In genomic region chr1:169484683-169485426, GRCh38 we compare ENCODE assay signal across 1 cellular context.
A peak's percentile ranks its signal among the peaks of the same experiment; 100 is the strongest.
TF ChIP-seq lines count a peak whose summit lies in the region.

No MANE protein-coding gene starts in this region.

TF ChIP-seq in HepG2, 621 proteins besides CTCF, POLR2A, EP300 and RAD21 (continued from another document and continues in another):
- no peak for TF ChIP-seq GMEB1 (CRISPR knock-in tag; IDR thresholded peaks at IDR 0.05; ENCODE audit: borderline replicate concordance)
- TF ChIP-seq CHCHD3 (CRISPR knock-in tag; IDR thresholded peaks at IDR 0.05) = no peak
- no peak for TF ChIP-seq ZNF549 (CRISPR knock-in tag; IDR thresholded peaks at IDR 0.05)
- TF ChIP-seq SP2 (CRISPR knock-in tag; IDR thresholded peaks at IDR 0.05) = no peak
- TF ChIP-seq KDM6A (CRISPR knock-in tag; IDR thresholded peaks at IDR 0.05; ENCODE audit: low read depth) = 0 out of 2 replicates have a peak, but pooled peaks have one; percentile 54
- TF ChIP-seq SMARCC2 (IDR thresholded peaks at IDR 0.05) = no peak
- no peak for TF ChIP-seq HOXA9 (CRISPR knock-in tag; IDR thresholded peaks at IDR 0.05; ENCODE audit: borderline replicate concordance)
- no peak for TF ChIP-seq ZNF781 (CRISPR knock-in tag; IDR thresholded peaks at IDR 0.05; ENCODE audit: borderline replicate concordance, not compliant biosample characterization)
- TF ChIP-seq ZNF3 (CRISPR knock-in tag; IDR thresholded peaks at IDR 0.05) = peak; percentile 49; the same call in 1 of the 2 replicates
- no peak for TF ChIP-seq TBP (CRISPR knock-in tag; IDR thresholded peaks at IDR 0.05)
- TF ChIP-seq AGO1 (IDR thresholded peaks at IDR 0.05; ENCODE audit: low read depth, low read length, poor library complexity, severe bottlenecking) = no peak
- no peak for TF ChIP-seq DZIP1 (CRISPR knock-in tag; IDR thresholded peaks at IDR 0.05)
- TF ChIP-seq HHEX (CRISPR knock-in tag; IDR thresholded peaks at IDR 0.05) = no peak
- TF ChIP-seq ZBTB25 (CRISPR knock-in tag; IDR thresholded peaks at IDR 0.05) = no peak; the same call in 1 of the 2 replicates
- no peak for TF ChIP-seq PCBP2 (optimal IDR thresholded peaks at IDR 0.05; ENCODE audit: low read depth, low read length, poor library complexity, severe bottlenecking)
- TF ChIP-seq HNRNPH1 (optimal IDR thresholded peaks at IDR 0.05; ENCODE audit: low read depth, low read length) = no peak
- no peak; the same call in 1 of the 2 replicates for TF ChIP-seq ZNF687 (CRISPR knock-in tag; IDR thresholded peaks at IDR 0.05)
- 0 out of 2 replicates have a peak, but pooled peaks have one; percentile 41 for TF ChIP-seq PHF8 (CRISPR knock-in tag; IDR thresholded peaks at IDR 0.05)
- no peak; a peak in 1 of 4 replicates for TF ChIP-seq NR2F1 (CRISPR knock-in tag; IDR thresholded peaks at IDR 0.05)
- no peak for TF ChIP-seq ZNF260 (CRISPR knock-in tag; IDR thresholded peaks at IDR 0.05; ENCODE audit: borderline replicate concordance, low read depth)
- no peak; the same call in 1 of the 2 replicates for TF ChIP-seq PRDM10 (CRISPR knock-in tag; IDR thresholded peaks at IDR 0.05; ENCODE audit: low read depth)
- no peak for TF ChIP-seq MAFF (IDR thresholded peaks at IDR 0.05; ENCODE audit: low read depth, low read length)
- peak; percentile 26; the same call in 1 of the 2 replicates for TF ChIP-seq ARID4A (CRISPR knock-in tag; IDR thresholded peaks at IDR 0.05; ENCODE audit: borderline replicate concordance)
- no peak for TF ChIP-seq CERS6 (CRISPR knock-in tag; IDR thresholded peaks at IDR 0.05)
- TF ChIP-seq SALL2 (CRISPR knock-in tag; IDR thresholded peaks at IDR 0.05) = no peak
- TF ChIP-seq HOXA5 (CRISPR knock-in tag; IDR thresholded peaks at IDR 0.05) = no peak
- TF ChIP-seq HMGA1 (CRISPR knock-in tag; conservative IDR thresholded peaks at IDR 0.05) = no peak
- 0 out of 2 replicates have a peak, but pooled peaks have one; percentile 17 for TF ChIP-seq ZFAT (CRISPR knock-in tag; conservative IDR thresholded peaks at IDR 0.05)
- TF ChIP-seq ZNF607 (CRISPR knock-in tag; IDR thresholded peaks at IDR 0.05; ENCODE audit: borderline replicate concordance) = no peak
- no peak for TF ChIP-seq ZNF460 (CRISPR knock-in tag; IDR thresholded peaks at IDR 0.05; ENCODE audit: borderline replicate concordance)
- no peak for TF ChIP-seq GATAD1 (CRISPR knock-in tag; IDR thresholded peaks at IDR 0.05)
- no peak for TF ChIP-seq SRSF4 (IDR thresholded peaks at IDR 0.05; ENCODE audit: low read depth, low read length, poor library complexity, severe bottlenecking)
- no peak for TF ChIP-seq ZFP82 (CRISPR knock-in tag; IDR thresholded peaks at IDR 0.05; ENCODE audit: borderline replicate concordance)
- no peak for TF ChIP-seq HOXA7 (CRISPR knock-in tag; IDR thresholded peaks at IDR 0.05)
- TF ChIP-seq PAWR (CRISPR knock-in tag; IDR thresholded peaks at IDR 0.05; ENCODE audit: borderline replicate concordance) = no peak
- TF ChIP-seq GPBP1L1 (CRISPR knock-in tag; IDR thresholded peaks at IDR 0.05) = no peak
- TF ChIP-seq ZNF703 (CRISPR knock-in tag; IDR thresholded peaks at IDR 0.05; ENCODE audit: borderline replicate concordance) = no peak
- TF ChIP-seq ZNF12 (CRISPR knock-in tag; IDR thresholded peaks at IDR 0.05) = no peak
- TF ChIP-seq MTA1 (CRISPR knock-in tag; IDR thresholded peaks at IDR 0.05; ENCODE audit: borderline replicate concordance) = 0 out of 2 replicates have a peak, but pooled peaks have one; percentile 45
- TF ChIP-seq ZNF264 (CRISPR knock-in tag; IDR thresholded peaks at IDR 0.05) = no peak
- TF ChIP-seq ZNF451 (CRISPR knock-in tag; IDR thresholded peaks at IDR 0.05) = no peak
